8 cellular contexts compared by ENCODE assay signal in genomic region chr19:11482384-11483050, GRCh38. TPM values are rescaled to one million over a fixed set of nuclear protein-coding genes. Genes with fewer than 3 reads are reported as not detected.
DNase-seq lines count a peak whose midpoint lies in the region; ATAC-seq and TF ChIP-seq lines count a peak whose summit lies in the region.

No MANE protein-coding gene starts in this region.

- H3K27ac ChIP-seq in heart left ventricle (no peak overlapping the region), psoas muscle (no peak overlapping the region), urinary bladder (ENCODE audit: low read depth) (no peak overlapping the region)

- 1 to 2% (median 2%) methylated on average over 19 to 58 of the region's 58 CpGs for WGBS in heart left ventricle, 4 donors
- WGBS in psoas muscle, 3 donors, result 3 to 6% (median 3%) methylated on average over 25 to 58 of the region's 58 CpGs
- WGBS in urinary bladder, result 2% methylated on average over 58 of the region's 58 CpGs

- H3K4me3 ChIP-seq in GM12864 (ENCODE audit: low read depth, low read length) (peak overlapping the region; percentile 32), heart left ventricle (peak overlapping the region in 11 of 12 donors; percentile 16 to 49 (median 41)), psoas muscle (peak overlapping the region; percentile 57), urinary bladder (ENCODE audit: low read depth, low read length) (peak overlapping the region; percentile 6)

- ATAC-seq in HG02642 (IDR thresholded peaks at IDR 0.05; ENCODE audit: poor library complexity, unreplicated experiment) (peak; percentile 65), heart left ventricle (peak; percentile 78 to 92 (median 87)), psoas muscle (peak; percentile 85 to 93 (median 87))
- peak; percentile 65 for ATAC-seq in activated naive CD8-positive, alpha-beta T cell treated with anti-CD3 and anti-CD28 coated beads, Interleukin-2, amount 50 U/mL, for 24 hours

- peak; percentile 55 for DNase-seq in GM12864 (ENCODE audit: low read depth)
- DNase-seq in NCI-H1417 treated with DMSO at 0.1 percent for 48 hours (lab: John Stamatoyannopoulos, UW), result peak; percentile 52
- DNase-seq in T follicular helper cell (ENCODE audit: low read depth), result peak; percentile 71
- DNase-seq in activated naive CD8-positive, alpha-beta T cell treated with anti-CD3 and anti-CD28 coated beads, Interleukin-2, amount 50 U/mL, for 24 hours, result peak; percentile 93
- peak; percentile 80 to 93 (median 85) for DNase-seq in heart left ventricle
- peak; percentile 84 to 92 for DNase-seq in psoas muscle

- H3K9me3 Mint-ChIP-seq in activated naive CD8-positive, alpha-beta T cell treated with anti-CD3 and anti-CD28 coated beads, Interleukin-2, amount 50 U/mL, for 24 hours, result no peaks in the 10 kb centered on the region

- H3K27ac Mint-ChIP-seq in activated naive CD8-positive, alpha-beta T cell treated with anti-CD3 and anti-CD28 coated beads, Interleukin-2, amount 50 U/mL, for 24 hours, result peak overlapping the region; percentile 76

- H3K4me1 ChIP-seq in heart left ventricle (peaks cover 0 to 43% (median 22%) of the 10 kb centered on the region in 12 donors), psoas muscle (peaks cover 14% of the 10 kb centered on the region), urinary bladder (ENCODE audit: insufficient read depth) (no peaks in the 10 kb centered on the region)

- H3K27me3 ChIP-seq in heart left ventricle, result peaks cover 19 to 59% (median 39%) of the 10 kb centered on the region in 9 donors
- H3K27me3 ChIP-seq in psoas muscle (ENCODE audit: insufficient read depth in 3 of 3, low read length in 2 of 3), result peaks cover 0 to 62% (median 19%) of the 10 kb centered on the region in 3 donors

- peaks cover 6% of the 10 kb centered on the region for H3K36me3 Mint-ChIP-seq in activated naive CD8-positive, alpha-beta T cell treated with anti-CD3 and anti-CD28 coated beads, Interleukin-2, amount 50 U/mL, for 24 hours (ENCODE audit: low read depth)

- H3K4me1 Mint-ChIP-seq in activated naive CD8-positive, alpha-beta T cell treated with anti-CD3 and anti-CD28 coated beads, Interleukin-2, amount 50 U/mL, for 24 hours, result peaks cover 19% of the 10 kb centered on the region

- TF ChIP-seq CTCF in GM12864 (IDR thresholded peaks at IDR 0.05; ENCODE audit: low read depth, low read length, missing control alignments) (peak; percentile 90), heart left ventricle (IDR thresholded peaks at IDR 0.05) (peak; percentile 85 to 96 (median 94)), psoas muscle (IDR thresholded peaks at IDR 0.05) (peak; percentile 87)

- peak overlapping the region; percentile 73 for H3K4me3 Mint-ChIP-seq in activated naive CD8-positive, alpha-beta T cell treated with anti-CD3 and anti-CD28 coated beads, Interleukin-2, amount 50 U/mL, for 24 hours

- H3K36me3 ChIP-seq in heart left ventricle, result peaks cover 0 to 17% (median 0%) of the 10 kb centered on the region in 9 donors
- H3K36me3 ChIP-seq in psoas muscle (ENCODE audit: insufficient read depth in 1 of 2, low read depth in 1 of 2), result peaks cover 0 to 16% of the 10 kb centered on the region in 2 donors
- H3K36me3 ChIP-seq in urinary bladder (ENCODE audit: insufficient read depth), result no peaks in the 10 kb centered on the region

- intact Hi-C loops in heart left ventricle (cut with DNase I) (loop anchor here in 8 of 10 donors (1.0 to 10.0 kb wide), 8 partner anchors 48 to 190 kb away; partner anchors contain the start of genes TSPAN16 (in 3 of the 8), EPOR (in 2 of the 8), ODAD3 (in 1 of the 8) and PRKCSH (in 1 of the 8)), psoas muscle (cut with DNase I) (loop anchor here (5.0 kb wide), 2 partner anchors 100 to 190 kb away; partner anchors contain the start of gene EPOR (in 1 of the 2))

- no peaks in the 10 kb centered on the region for H3K9me3 ChIP-seq in heart left ventricle
- no peaks in the 10 kb centered on the region for H3K9me3 ChIP-seq in psoas muscle

- H3K27me3 Mint-ChIP-seq in activated naive CD8-positive, alpha-beta T cell treated with anti-CD3 and anti-CD28 coated beads, Interleukin-2, amount 50 U/mL, for 24 hours, result peaks cover 23% of the 10 kb centered on the region

- TF ChIP-seq POLR2A in heart left ventricle (IDR thresholded peaks at IDR 0.05), result no peak

RNA-seq across cellular contexts. Expression of gene ELAVL3, which starts 1.7 kb away (rescaled TPM):
- total RNA-seq in heart left ventricle (under 1 TPM in 8 of 9 donors, not detected in 1; 0.08 to 0.75 (median 0.27) TPM), psoas muscle (not detected), urinary bladder (0.90 TPM)
- polyA plus RNA-seq in heart left ventricle (under 1 TPM; 0.03 to 0.11 TPM), psoas muscle (under 1 TPM in 1 of 3 donors, not detected in 2; 0.03 TPM), urinary bladder (0.28 TPM)

RNA-seq across cellular contexts. Expression of gene ZNF653, which starts 23.1 kb away (rescaled TPM):
- 1 to 10 TPM; 2.4 to 5.5 (median 3.8) TPM for total RNA-seq in heart left ventricle
- 1 to 10 TPM; 4.0 to 8.9 TPM for polyA plus RNA-seq in heart left ventricle
- total RNA-seq in psoas muscle, result 10 to 100 TPM in 1 of 4 donors, 1 to 10 TPM in 3; 5.7 to 11.5 (median 7.3) TPM
- polyA plus RNA-seq in psoas muscle, result 1 to 10 TPM; 4.0 to 6.5 (median 5.3) TPM
- total RNA-seq in urinary bladder, result 4.5 TPM
- polyA plus RNA-seq in urinary bladder, result 9.8 TPM

RNA-seq across cellular contexts. Expression of gene ECSIT, which starts 46.4 kb away (rescaled TPM):
- total RNA-seq in heart left ventricle, result 100 to 1,000 TPM in 8 of 9 donors, 10 to 100 TPM in 1; 69.7 to 207 (median 131) TPM
- polyA plus RNA-seq in heart left ventricle, result 100 to 1,000 TPM; 157 to 242 TPM
- total RNA-seq in psoas muscle, result 100 to 1,000 TPM in 2 of 4 donors, 10 to 100 TPM in 2; 84.3 to 113 (median 101) TPM
- polyA plus RNA-seq in psoas muscle, result 100 to 1,000 TPM; 136 to 196 (median 162) TPM
- 19.0 TPM for total RNA-seq in urinary bladder
- 68.7 TPM for polyA plus RNA-seq in urinary bladder

RNA-seq across cellular contexts. Expression of gene PRKCSH, which starts 47.1 kb away (rescaled TPM):
- total RNA-seq in heart left ventricle (100 to 1,000 TPM in 6 of 9 donors, 10 to 100 TPM in 3; 69.3 to 210 (median 120) TPM), psoas muscle (10 to 100 TPM; 60.9 to 98.4 (median 74.6) TPM), urinary bladder (54.9 TPM)
- polyA plus RNA-seq in heart left ventricle (100 to 1,000 TPM in 1 of 2 donors, 10 to 100 TPM in 1; 71.2 to 107 TPM), psoas muscle (10 to 100 TPM; 48.5 to 59.7 (median 59.7) TPM), urinary bladder (174 TPM)

RNA-seq across cellular contexts. Expression of gene ODAD3, which starts 47.6 kb away (rescaled TPM):
- total RNA-seq in heart left ventricle, result under 1 TPM in 7 of 9 donors, not detected in 2; 0.18 to 0.69 (median 0.31) TPM
- under 1 TPM; 0.37 to 0.84 TPM for polyA plus RNA-seq in heart left ventricle
- total RNA-seq in psoas muscle, result under 1 TPM in 2 of 4 donors, not detected in 2; 0.13 to 0.17 TPM
- polyA plus RNA-seq in psoas muscle, result under 1 TPM; 0.09 to 0.87 (median 0.20) TPM
- 0.48 TPM for total RNA-seq in urinary bladder
- 0.34 TPM for polyA plus RNA-seq in urinary bladder

Comparison
In these comparisons a context has a peak if more than half of its experiments do, and no peak if none do; other contexts are left out.
1. H3K4me3 ChIP-seq: peak in every context shown above with its lines; median percentile 57 in psoas muscle; 41 in heart left ventricle; 32 in GM12864; 6 in urinary bladder.